In genomic region chr6:108407952-108408351, GRCh38 we compare ENCODE assay signal across 23 cellular contexts.
DNase-seq lines count a peak whose midpoint lies in the region; ATAC-seq, FAIRE-seq and TF ChIP-seq lines count a peak whose summit lies in the region.
"Had no signal": no experiment of that assay in that cellular context is flagged by ENCODE, and none has a peak within 500 bp of the region (broad histone marks: within the 10 kb centered on the region; RNA-seq: fewer than 3 reads in every experiment).

No MANE protein-coding gene starts in this region.

- H3K9me3 ChIP-seq in pancreas (no peaks in the 10 kb centered on the region), prostate gland (no peaks in the 10 kb centered on the region), uterus (no peaks in the 10 kb centered on the region)

- intact Hi-C loops in pancreas (cut with DNase I) (no loop called here), prostate gland (cut with DNase I) (no loop called here), uterus (cut with DNase I; ENCODE audit: low total_unique reads) (no loop called here)

- H3K27ac ChIP-seq in pancreas: peak overlapping the region; percentile 30 to 82 (median 62)
- no peak overlapping the region for H3K27ac ChIP-seq in prostate gland
- H3K27ac ChIP-seq in uterus: no peak overlapping the region

- no peaks in the 10 kb centered on the region for H3K27me3 ChIP-seq in pancreas
- H3K27me3 ChIP-seq in prostate gland (replicated peaks; ENCODE audit: insufficient read depth): no peaks in the 10 kb centered on the region
- H3K27me3 ChIP-seq in uterus: no peaks in the 10 kb centered on the region

- DNase-seq in DMS 273 treated with DMSO at 0.1 percent for 48 hours (lab: John Stamatoyannopoulos, UW): peak; percentile 26
- peak; percentile 79 for DNase-seq in NCI-H2171 treated with DMSO at 0.1 percent for 48 hours (lab: John Stamatoyannopoulos, UW)
- peak; percentile 18 for DNase-seq in inferior parietal cortex (ENCODE audit: extremely low spot score)
- no peak for DNase-seq in pancreas
- no peak for DNase-seq in prostate gland (ENCODE audit: low spot score)
- no peak for DNase-seq in stimulated activated CD8-positive, alpha-beta memory T cell treated with anti-CD3 and anti-CD28 coated beads, Interleukin-4, amount 100 ng/mL, for 48 hours
- no peak for DNase-seq in uterus
- DNase-seq: C1 segment of cervical spinal cord; CD4-positive, alpha-beta memory T cell; COR-L47; DMS79; EL; GDM1; NCI-H1048; NCI-H1417; NCI-H1694; NCI-H2029 treated with DMSO at 0.1 percent for 48 hours; NCI-H510A; NCI-H69; RPMI8226; SHP77 had no signal

- H3K4me3 ChIP-seq in pancreas: no peak overlapping the region
- H3K4me3 ChIP-seq in prostate gland: no peak overlapping the region
- no peak overlapping the region for H3K4me3 ChIP-seq in uterus
- H3K4me3 ChIP-seq: GM12878 had no signal

- ATAC-seq in pancreas: peak; percentile 56 to 69 (median 64)
- ATAC-seq: GM12878 had no signal

- H3K4me1 ChIP-seq in pancreas (peaks cover 16 to 20% (median 17%) of the 10 kb centered on the region in 3 donors), prostate gland (replicated peaks) (no peaks in the 10 kb centered on the region), uterus (no peaks in the 10 kb centered on the region)

- H3K36me3 ChIP-seq in pancreas (no peaks in the 10 kb centered on the region), prostate gland (no peaks in the 10 kb centered on the region), uterus (no peaks in the 10 kb centered on the region)

- FAIRE-seq in pancreas (lab: Jason Lieb, UNC): no peak
- FAIRE-seq: GM12878, H1 had no signal

- no peak for TF ChIP-seq CTCF in pancreas (IDR thresholded peaks at IDR 0.05)
- TF ChIP-seq CTCF in prostate gland (IDR thresholded peaks at IDR 0.05): no peak
- no peak for TF ChIP-seq CTCF in uterus (IDR thresholded peaks at IDR 0.05)

- 10 to 18% methylated on average over 2 of the region's 2 CpGs for WGBS in pancreas, 2 donors
- 75% methylated on average over 2 of the region's 2 CpGs for WGBS in prostate gland

- TF ChIP-seq POLR2A in prostate gland (IDR thresholded peaks at IDR 0.05): no peak
- TF ChIP-seq POLR2A in uterus (IDR thresholded peaks at IDR 0.05): no peak

Comparison
In these comparisons a context has a peak if more than half of its experiments do, and no peak if none do; other contexts are left out.
1. DNase-seq: peak in DMS 273 treated with DMSO at 0.1 percent for 48 hours (single experiment), NCI-H2171 treated with DMSO at 0.1 percent for 48 hours (single experiment) and inferior parietal cortex (single experiment); none in pancreas (0 of 6), prostate gland (single experiment), stimulated activated CD8-positive, alpha-beta memory T cell treated with anti-CD3 and anti-CD28 coated beads, Interleukin-4, amount 100 ng/mL, for 48 hours (single experiment) and uterus (0 of 2).
2. H3K27ac ChIP-seq: peak in pancreas (4 of 4); none in prostate gland (0 of 2) and uterus (0 of 2).